In genomic region chr7:27254625-27255024, GRCh38 we compare ENCODE assay signal across 20 cellular contexts. TPM values are rescaled to one million over a fixed set of nuclear protein-coding genes. Genes with fewer than 3 reads are reported as not detected.
DNase-seq lines count a peak whose midpoint lies in the region; ATAC-seq, FAIRE-seq and TF ChIP-seq lines count a peak whose summit lies in the region.
"Had no signal": no experiment of that assay in that cellular context is flagged by ENCODE, and none has a peak within 500 bp of the region (broad histone marks: within the 10 kb centered on the region; RNA-seq: fewer than 3 reads in every experiment).

No MANE protein-coding gene starts in this region.

- no peak for TF ChIP-seq EP300 in GM12878 (IDR thresholded peaks at IDR 0.05; ENCODE audit: borderline replicate concordance in 1 of 2, control insufficient read depth in 1 of 2, low read depth in 2 of 2, low read length in 2 of 2)

- no peaks in the 10 kb centered on the region for H3K9me2 ChIP-seq in Karpas-422 (replicated peaks; ENCODE audit: insufficient read depth, low read length)

- in situ Hi-C loops in mammary epithelial cell (cut with MboI; ENCODE audit: low sequenced_read_pairs in 2 of 2) (no loop called here), GM12878 (cut with MboI) (no loop called here)

- intact Hi-C loops in mammary epithelial cell (cut with micrococcal nuclease), result no loop called here
- intact Hi-C loops in breast epithelium (cut with DNase I; ENCODE audit: low total_unique reads), result no loop called here
- intact Hi-C loops in GM12878 (cut with micrococcal nuclease; ENCODE audit: unreplicated experiment), result no loop called here

- ATAC-seq in GM12878 (no peak), HG02852 (IDR thresholded peaks at IDR 0.05; ENCODE audit: unreplicated experiment) (no peak)

- SMC1A ChIA-PET in GM12878 (lab: Charles Lee; ENCODE audit: uncharacterized antibody, unreplicated experiment), result no interaction called here

- H3K4me3 ChIP-seq in mammary epithelial cell (replicated peaks in 1 of 3; ENCODE audit: insufficient read depth in 1 of 3, low read depth in 2 of 3, low read length in 3 of 3) (no peak overlapping the region), breast epithelium (no peak overlapping the region), GM12878 (no peak overlapping the region), foreskin fibroblast (ENCODE audit: low read depth in 1 of 2, low read length in 2 of 2) (no peak overlapping the region), Karpas-422 (ENCODE audit: low read length) (no peak overlapping the region)

- no peaks in the 10 kb centered on the region for H3K79me2 ChIP-seq in mammary epithelial cell (ENCODE audit: insufficient read depth, low read length)
- H3K79me2 ChIP-seq in GM12878 (ENCODE audit: control insufficient read depth, insufficient read depth, low read length), result no peaks in the 10 kb centered on the region
- H3K79me2 ChIP-seq in Karpas-422 (ENCODE audit: low read length), result no peaks in the 10 kb centered on the region

- no peak for FAIRE-seq in GM12878 (lab: Jason Lieb, UNC)
- FAIRE-seq: A204.1, RCC 7860 had no signal

- H3K27ac ChIP-seq in mammary epithelial cell (ENCODE audit: insufficient read depth, low read depth, low read length) (no peak overlapping the region), breast epithelium (no peak overlapping the region), GM12878 (ENCODE audit: control insufficient read depth, insufficient read depth) (no peak overlapping the region), Karpas-422 (ENCODE audit: low read length) (no peak overlapping the region)
- H3K27ac ChIP-seq: C4-2B had no signal

- no TSS peak for BruUV-seq in mammary epithelial cell (replicated peaks; lab: Mats Ljungman, UMichigan)
- BruUV-seq in GM12878 (replicated peaks; lab: Mats Ljungman, UMichigan), result no TSS peak

- H3K27me3 ChIP-seq in mammary epithelial cell (ENCODE audit: insufficient read depth, low read length) (peaks cover 30% of the 10 kb centered on the region), breast epithelium (peaks cover 0 to 37% of the 10 kb centered on the region in 2 donors), GM12878 (replicated peaks in 1 of 2; ENCODE audit: control insufficient read depth in 2 of 2, insufficient read depth in 2 of 2, low read length in 1 of 2) (peaks cover 8 to 15% of the 10 kb centered on the region in 2 experiments), Karpas-422 (ENCODE audit: low read length) (no peaks in the 10 kb centered on the region)

- no peak for TF ChIP-seq POLR2A in breast epithelium (IDR thresholded peaks at IDR 0.05)
- TF ChIP-seq POLR2A in GM12878 (IDR thresholded peaks at IDR 0.05; ENCODE audit: low read depth, low read length), result no peak

- RAD21 ChIA-PET in GM12878 (lab: Charles Lee; ENCODE audit: unreplicated experiment), result no interaction called here

- TF ChIP-seq RAD21 in GM12878 (IDR thresholded peaks at IDR 0.05; ENCODE audit: insufficient read depth, low read depth, low read length), result no peak

- H3K4me2 ChIP-seq in mammary epithelial cell (ENCODE audit: insufficient read depth, low read depth, low read length) (no peak overlapping the region), GM12878 (ENCODE audit: control insufficient read depth, insufficient read depth) (no peak overlapping the region), Karpas-422 (ENCODE audit: low read depth, low read length, poor library complexity, severe bottlenecking) (no peak overlapping the region)

- H3K9ac ChIP-seq in mammary epithelial cell (ENCODE audit: insufficient read depth, low read length) (no peak overlapping the region), GM12878 (ENCODE audit: control insufficient read depth, insufficient read depth, low read length) (no peak overlapping the region), Karpas-422 (ENCODE audit: low read length) (no peak overlapping the region)

- H4K20me1 ChIP-seq in mammary epithelial cell (ENCODE audit: insufficient read depth, low read length), result no peaks in the 10 kb centered on the region
- H4K20me1 ChIP-seq in GM12878 (ENCODE audit: control insufficient read depth, insufficient read depth), result no peaks in the 10 kb centered on the region
- H4K20me1 ChIP-seq in Karpas-422 (ENCODE audit: insufficient read depth, low read depth, low read length), result no peaks in the 10 kb centered on the region

- no peak for TF ChIP-seq CTCF in mammary epithelial cell (conservative IDR thresholded peaks at IDR 0.05 in 1 of 2, IDR thresholded peaks at IDR 0.05 in 1 of 2; ENCODE audit: extremely low read depth in 1 of 2, insufficient read depth in 1 of 2, low read depth in 1 of 2, low read length in 2 of 2)
- TF ChIP-seq CTCF in breast epithelium (IDR thresholded peaks at IDR 0.05), result no peak
- no peak for TF ChIP-seq CTCF in GM12878 (IDR thresholded peaks at IDR 0.05 in 2 of 3, conservative IDR thresholded peaks at IDR 0.05 in 1 of 3; ENCODE audit: control insufficient read depth in 2 of 3, extremely low read depth in 1 of 3, insufficient read depth in 1 of 3, low read depth in 3 of 3, low read length in 3 of 3)
- no peak for TF ChIP-seq CTCF in foreskin fibroblast (IDR thresholded peaks at IDR 0.05; ENCODE audit: low read depth, low read length)

- dilution Hi-C loops in mammary epithelial cell (cut with HindIII; ENCODE audit: low sequenced_read_pairs), result no loop called here

- H2AFZ ChIP-seq in mammary epithelial cell (ENCODE audit: low read depth, low read length) (no peak overlapping the region), GM12878 (ENCODE audit: control insufficient read depth, low read depth, low read length) (no peak overlapping the region), Karpas-422 (ENCODE audit: low read length) (no peak overlapping the region)

- peaks cover 6% of the 10 kb centered on the region for H3K9me3 ChIP-seq in mammary epithelial cell (replicated peaks; ENCODE audit: insufficient read depth, low read length)
- H3K9me3 ChIP-seq in breast epithelium, result no peaks in the 10 kb centered on the region
- no peaks in the 10 kb centered on the region; the same call in 2 of the 3 replicates for H3K9me3 ChIP-seq in GM12878 (replicated peaks; ENCODE audit: control insufficient read depth, insufficient read depth, low read length)
- no peaks in the 10 kb centered on the region for H3K9me3 ChIP-seq in Karpas-422 (ENCODE audit: low read length)

- POLR2A ChIA-PET in GM12878 (lab: Charles Lee), result no interaction called here

- 63% methylated on average over 1 of the region's 1 CpG for WGBS in mammary epithelial cell (ENCODE audit: low coverage, missing lambda C conversion rate)
- WGBS in GM12878 (ENCODE audit: insufficient coverage, insufficient replicate concordance, low lambda C conversion rate, missing lambda C conversion rate), result 0% methylated on average over 1 of the region's 1 CpG

- CTCF ChIA-PET in mammary epithelial cell (lab: Charles Lee; ENCODE audit: low non-redundant PET) (no interaction called here), GM12878 (lab: Yijun Ruan, JAX) (no interaction called here)

- H3K36me3 ChIP-seq in mammary epithelial cell (ENCODE audit: insufficient read depth, low read length), result no peaks in the 10 kb centered on the region
- H3K36me3 ChIP-seq in breast epithelium, result no peaks in the 10 kb centered on the region
- H3K36me3 ChIP-seq in GM12878 (ENCODE audit: control insufficient read depth in 2 of 2, insufficient read depth in 2 of 2, low read length in 1 of 2), result no peaks in the 10 kb centered on the region
- no peaks in the 10 kb centered on the region for H3K36me3 ChIP-seq in Karpas-422 (ENCODE audit: insufficient read depth, low read length)

- no peaks in the 10 kb centered on the region for H3K4me1 ChIP-seq in mammary epithelial cell (ENCODE audit: insufficient read depth, low read length)
- H3K4me1 ChIP-seq in breast epithelium, result no peaks in the 10 kb centered on the region
- H3K4me1 ChIP-seq in GM12878 (ENCODE audit: control insufficient read depth, insufficient read depth, low read length), result no peaks in the 10 kb centered on the region
- H3K4me1 ChIP-seq in Karpas-422 (ENCODE audit: low read length), result no peaks in the 10 kb centered on the region

- DNase-seq in mammary epithelial cell (peak; percentile 21), breast epithelium (ENCODE audit: low spot score in 2 of 2) (no peak), NCI-H226 (peak; percentile 96), GM12878 (ENCODE audit: low read depth, low spot score) (no peak), foreskin fibroblast (no peak), NCI-H524 treated with DMSO at 0.1 percent for 48 hours (lab: John Stamatoyannopoulos, UW) (no peak), Karpas-422 (no peak)
- DNase-seq: COR-L47, H7, IMR-90, NCI-H1092, NCI-H2227 treated with DMSO at 0.1 percent for 48 hours, NCI-H69, SHP77 treated with DMSO at 0.1 percent for 48 hours had no signal

RNA-seq across cellular contexts. Expression of gene EVX1, which starts 12.0 kb away (rescaled TPM):
- total RNA-seq in mammary epithelial cell (not detected), breast epithelium (not detected), GM12878 (2014; rRNA removed) (not detected in 2 replicates), GM12878 (2014; rRNA removed; fragmentation: Illumina TruSeq; extraction: Trizol) (not detected in 2 replicates), GM12878 (2021) (not detected in 2 replicates)
- polyA plus RNA-seq in mammary epithelial cell (not detected), GM12878 (2011; rRNA removed) (not detected in 2 replicates), GM12878 (2014; fragmentation: Illumina TruSeq; extraction: Trizol) (not detected in 2 replicates), GM12878 (2014; fragmentation: Nextera tagmentation; extraction: Ambion mirVana) (not detected), GM12878 (2014; rRNA removed) (not detected in 2 replicates), GM12878 (2016; fragmentation: Nextera tagmentation; extraction: Ambion mirVana) (not detected)
- polyA minus RNA-seq in mammary epithelial cell, result not detected
- total RNA-seq in GM12878 (2013; cell fraction: nucleolus; rRNA removed), result not detected in 2 replicates
- not detected for polyA plus RNA-seq in GM12878 (2011; ENCODE audit: low read depth)
- polyA plus RNA-seq in GM12878 (2011; cell fraction: cytosol; rRNA removed), result not detected in 2 replicates
- not detected in 2 replicates for polyA plus RNA-seq in GM12878 (2011; cell fraction: nucleus; rRNA removed)
- not detected in 2 replicates for polyA plus RNA-seq in GM12878 (2012)
- not detected in 2 replicates for polyA minus RNA-seq in GM12878 (2011; rRNA and poly(A)+ RNA removed)
- not detected in 2 replicates for polyA minus RNA-seq in GM12878 (2011; cell fraction: cytosol; rRNA and poly(A)+ RNA removed)
- polyA minus RNA-seq in GM12878 (2011; cell fraction: nucleus; rRNA and poly(A)+ RNA removed), result not detected in 2 replicates
- not detected in 2 replicates for total RNA-seq in Karpas-422 (2014; rRNA removed; shearing (Covaris generic); ENCODE audit: low replicate concordance)
- total RNA-seq: G401, H7, IMR-90, LHCN-M2 had no signal
- polyA plus RNA-seq: IMR-90 had no signal

RNA-seq across cellular contexts. Expression of gene HOXA13, which starts 54.7 kb away (rescaled TPM):
- not detected for total RNA-seq in mammary epithelial cell
- polyA plus RNA-seq in mammary epithelial cell, result not detected
- polyA minus RNA-seq in mammary epithelial cell, result not detected
- total RNA-seq in breast epithelium, result under 1 TPM in 2 of 3 donors, not detected in 1; 0.16 to 0.33 TPM
- total RNA-seq in GM12878 (2013; cell fraction: nucleolus; rRNA removed), result not detected in 2 replicates
- total RNA-seq in GM12878 (2014; rRNA removed), result not detected in 2 replicates
- total RNA-seq in GM12878 (2014; rRNA removed; fragmentation: Illumina TruSeq; extraction: Trizol), result not detected in 2 replicates
- not detected in 2 replicates for total RNA-seq in GM12878 (2021)
- polyA plus RNA-seq in GM12878 (2011; ENCODE audit: low read depth), result not detected
- not detected in 2 replicates for polyA plus RNA-seq in GM12878 (2011; rRNA removed)
- polyA plus RNA-seq in GM12878 (2011; cell fraction: cytosol; rRNA removed), result not detected in 2 replicates
- polyA plus RNA-seq in GM12878 (2011; cell fraction: nucleus; rRNA removed), result not detected in 2 replicates
- polyA plus RNA-seq in GM12878 (2012), result not detected in 2 replicates
- polyA plus RNA-seq in GM12878 (2014; fragmentation: Illumina TruSeq; extraction: Trizol), result not detected in 2 replicates
- not detected for polyA plus RNA-seq in GM12878 (2014; fragmentation: Nextera tagmentation; extraction: Ambion mirVana)
- polyA plus RNA-seq in GM12878 (2014; rRNA removed), result not detected in 2 replicates
- polyA plus RNA-seq in GM12878 (2016; fragmentation: Nextera tagmentation; extraction: Ambion mirVana), result not detected
- polyA minus RNA-seq in GM12878 (2011; rRNA and poly(A)+ RNA removed), result not detected in 2 replicates
- not detected in 2 replicates for polyA minus RNA-seq in GM12878 (2011; cell fraction: cytosol; rRNA and poly(A)+ RNA removed)
- polyA minus RNA-seq in GM12878 (2011; cell fraction: nucleus; rRNA and poly(A)+ RNA removed), result not detected in 2 replicates
- 0.07 TPM in 1 of 2 replicates, not detected in the other for total RNA-seq in Karpas-422 (2014; rRNA removed; shearing (Covaris generic); ENCODE audit: low replicate concordance)
- total RNA-seq: G401, H7, IMR-90 had no signal
- polyA plus RNA-seq: IMR-90 had no signal

Comparison
In these comparisons a context has a peak if more than half of its experiments do, and no peak if none do; other contexts are left out.
1. DNase-seq: peak in mammary epithelial cell (single experiment) and NCI-H226 (single experiment); none in breast epithelium (0 of 2), GM12878 (single experiment), foreskin fibroblast (0 of 2), NCI-H524 treated with DMSO at 0.1 percent for 48 hours (single experiment) and Karpas-422 (single experiment).